ENCODE assay signal across 18 cellular contexts in genomic region chr20:47545499-47545898, GRCh38. TPM values are rescaled to one million over a fixed set of nuclear protein-coding genes. Genes with fewer than 3 reads are reported as not detected.
DNase-seq lines count a peak whose midpoint lies in the region; ATAC-seq, FAIRE-seq and TF ChIP-seq lines count a peak whose summit lies in the region.
"Had no signal": no experiment of that assay in that cellular context is flagged by ENCODE, and none has a peak within 500 bp of the region (broad histone marks: within the 10 kb centered on the region; RNA-seq: fewer than 3 reads in every experiment).

No MANE protein-coding gene starts in this region.

- H3K9me1 ChIP-seq in IMR-90 (ENCODE audit: insufficient read depth, low read length), result peaks cover 23% of the 10 kb centered on the region

- POLR2A ChIA-PET in IMR-90 (lab: Charles Lee; ENCODE audit: unreplicated experiment), result no interaction called here
- POLR2A ChIA-PET in GM12878 (lab: Charles Lee), result interaction anchor here (0.6 to 1.4 kb wide), 5 partner anchors 10 to 44 kb away, joined by 3 to 5 read pairs (median 3); partner anchors contain the start of gene NCOA3

- no peak overlapping the region for H3K56ac ChIP-seq in IMR-90 (ENCODE audit: extremely low read depth, insufficient read depth, low read length)

- H3K36me3 ChIP-seq in CD4-positive, CD25-positive, alpha-beta regulatory T cell (ENCODE audit: control insufficient read depth, insufficient read depth, low read length), result peaks cover 3% of the 10 kb centered on the region
- no peaks in the 10 kb centered on the region for H3K36me3 ChIP-seq in IMR-90 (ENCODE audit: control insufficient read depth, insufficient read depth, low read length)
- peaks cover 0 to 9% of the 10 kb centered on the region in 2 experiments for H3K36me3 ChIP-seq in GM12878 (ENCODE audit: control insufficient read depth in 2 of 2, insufficient read depth in 2 of 2, low read length in 1 of 2)
- H3K36me3 ChIP-seq in osteoblast (ENCODE audit: insufficient read depth, low read length), result no peaks in the 10 kb centered on the region
- H3K36me3 ChIP-seq in breast epithelium, result no peaks in the 10 kb centered on the region
- H3K36me3 ChIP-seq: right atrium auricular region, SJSA1 had no signal

- RAD21 ChIA-PET in GM12878 (lab: Charles Lee; ENCODE audit: unreplicated experiment), result interaction anchor here (0.6 to 1.3 kb wide), 3 partner anchors 38 to 52 kb away, joined by 3 read pairs; no protein-coding TSS in a partner anchor

- H2BK20ac ChIP-seq in IMR-90 (ENCODE audit: low read depth, low read length), result no peak overlapping the region; the same call in 1 of the 2 replicates

- H3K4me2 ChIP-seq in IMR-90 (ENCODE audit: low read depth, low read length) (peak overlapping the region; percentile 23), GM12878 (ENCODE audit: control insufficient read depth, insufficient read depth) (0 out of 2 replicates have a peak overlapping the region, but pooled peaks have one; percentile 7), osteoblast (ENCODE audit: insufficient read depth, low read length) (peak overlapping the region; percentile 59)

- H3K27me3 ChIP-seq in CD4-positive, CD25-positive, alpha-beta regulatory T cell (ENCODE audit: control insufficient read depth, insufficient read depth, low read length), result no peaks in the 10 kb centered on the region
- H3K27me3 ChIP-seq in IMR-90 (ENCODE audit: control insufficient read depth, insufficient read depth, low read length) (no peaks in the 10 kb centered on the region), GM12878 (replicated peaks in 1 of 2; ENCODE audit: control insufficient read depth in 2 of 2, insufficient read depth in 2 of 2, low read length in 1 of 2) (no peaks in the 10 kb centered on the region), osteoblast (ENCODE audit: insufficient read depth, low read length) (no peaks in the 10 kb centered on the region), right cardiac atrium (ENCODE audit: control insufficient read depth, insufficient read depth) (no peaks in the 10 kb centered on the region), breast epithelium (no peaks in the 10 kb centered on the region)
- H3K27me3 ChIP-seq: right atrium auricular region, SJSA1 had no signal

- peak overlapping the region; percentile 83; the same call in 1 of the 2 replicates for H2AK5ac ChIP-seq in IMR-90 (ENCODE audit: low read depth, low read length)

- DNase-seq in CD4-positive, CD25-positive, alpha-beta regulatory T cell, result no peak
- DNase-seq in IMR-90 (no peak), GM12878 (ENCODE audit: low read depth, low spot score) (no peak), osteoblast (ENCODE audit: insufficient read length, low spot score, missing footprints) (no peak), right cardiac atrium (no peak), breast epithelium (ENCODE audit: low spot score in 2 of 2) (no peak)
- DNase-seq: activated CD4-positive, alpha-beta memory T cell treated with anti-CD3 and anti-CD28 coated beads for 36 hours; cerebellar nuclear complex; DMS 273 treated with DMSO at 0.1 percent for 48 hours; Karpas-422; midbrain; NCI-H1092 treated with DMSO at 0.1 percent for 48 hours; NCI-H526 had no signal

- H3K23ac ChIP-seq in IMR-90 (ENCODE audit: low read depth, low read length), result peak overlapping the region; percentile 76; the same call in 1 of the 2 replicates

- TF ChIP-seq POLR2A in IMR-90 (IDR thresholded peaks at IDR 0.05; ENCODE audit: low read depth, low read length) (no peak), GM12878 (IDR thresholded peaks at IDR 0.05; ENCODE audit: low read depth, low read length) (no peak), breast epithelium (IDR thresholded peaks at IDR 0.05) (no peak)

- peak overlapping the region; percentile 74 for H3K14ac ChIP-seq in IMR-90 (replicated peaks; ENCODE audit: low read depth, low read length)

- H3K27ac ChIP-seq in CD4-positive, CD25-positive, alpha-beta regulatory T cell (ENCODE audit: insufficient read depth, low read length, poor library complexity, severe bottlenecking), result no peak overlapping the region
- H3K27ac ChIP-seq in IMR-90 (ENCODE audit: insufficient read depth, low read length) (peak overlapping the region; percentile 60; the same call in 1 of the 2 replicates), GM12878 (ENCODE audit: control insufficient read depth, insufficient read depth) (no peak overlapping the region), osteoblast (ENCODE audit: low read depth, low read length) (peak overlapping the region; percentile 84), right cardiac atrium (ENCODE audit: low read length) (no peak overlapping the region), breast epithelium (peak overlapping the region in 1 of 2 donors; percentile 67)
- H3K27ac ChIP-seq: right atrium auricular region, SJSA1 had no signal

- H4K20me1 ChIP-seq in IMR-90 (ENCODE audit: insufficient read depth, low read length), result peaks cover 11% of the 10 kb centered on the region
- H4K20me1 ChIP-seq in GM12878 (ENCODE audit: control insufficient read depth, insufficient read depth), result no peaks in the 10 kb centered on the region; the same call in 1 of the 2 replicates
- H4K20me1 ChIP-seq in osteoblast (ENCODE audit: insufficient read depth, low read length), result peaks cover 24% of the 10 kb centered on the region

- peaks cover 6% of the 10 kb centered on the region for H3K4me1 ChIP-seq in CD4-positive, CD25-positive, alpha-beta regulatory T cell (ENCODE audit: control insufficient read depth, insufficient read depth, low read length, poor library complexity, severe bottlenecking)
- peaks cover 27% of the 10 kb centered on the region for H3K4me1 ChIP-seq in IMR-90 (ENCODE audit: control insufficient read depth, insufficient read depth, low read length)
- peaks cover 25% of the 10 kb centered on the region for H3K4me1 ChIP-seq in GM12878 (ENCODE audit: control insufficient read depth, insufficient read depth, low read length)
- peaks cover 44% of the 10 kb centered on the region for H3K4me1 ChIP-seq in osteoblast (ENCODE audit: insufficient read depth, low read length)
- H3K4me1 ChIP-seq in right cardiac atrium (ENCODE audit: control insufficient read depth, insufficient read depth, low read length), result peaks cover 12% of the 10 kb centered on the region
- no peaks in the 10 kb centered on the region for H3K4me1 ChIP-seq in breast epithelium

- H3K36me3 Mint-ChIP-seq in CD4-positive, CD25-positive, alpha-beta regulatory T cell, result peaks cover 3% of the 10 kb centered on the region

- H2BK15ac ChIP-seq in IMR-90 (ENCODE audit: low read depth, low read length), result peak overlapping the region; percentile 76; the same call in 1 of the 3 replicates

- H2AK9ac ChIP-seq in IMR-90 (replicated peaks; ENCODE audit: low read depth, low read length, poor library complexity), result no peak overlapping the region

- H3K79me1 ChIP-seq in IMR-90 (ENCODE audit: low read depth in 1 of 2, low read length in 2 of 2), result peaks cover 36 to 67% of the 10 kb centered on the region in 2 experiments

- H2AFZ ChIP-seq in IMR-90 (replicated peaks; ENCODE audit: low read length, poor library complexity) (no peak overlapping the region), GM12878 (ENCODE audit: control insufficient read depth, low read depth, low read length) (no peak overlapping the region), osteoblast (ENCODE audit: low read length) (no peak overlapping the region)

- no peak overlapping the region for H4K5ac ChIP-seq in IMR-90 (ENCODE audit: low read depth, low read length)

- peak overlapping the region in 1 of 2 experiments; percentile 58; a peak in 2 of 4 replicates for H4K8ac ChIP-seq in IMR-90 (ENCODE audit: low read depth in 2 of 2, low read length in 2 of 2)

- dilution Hi-C loops in IMR-90 (cut with HindIII; ENCODE audit: low sequenced_read_pairs, unreplicated experiment), result no loop called here

- H3K27me3 Mint-ChIP-seq in CD4-positive, CD25-positive, alpha-beta regulatory T cell, result no peaks in the 10 kb centered on the region
- H3K27me3 Mint-ChIP-seq: activated CD4-positive, alpha-beta memory T cell treated with anti-CD3 and anti-CD28 coated beads for 36 hours had no signal

- no peaks in the 10 kb centered on the region for H3K9me3 ChIP-seq in CD4-positive, CD25-positive, alpha-beta regulatory T cell (ENCODE audit: control insufficient read depth in 2 of 2, low read length in 2 of 2)
- H3K9me3 ChIP-seq in IMR-90 (ENCODE audit: control insufficient read depth, insufficient read depth, low read length) (no peaks in the 10 kb centered on the region), GM12878 (replicated peaks; ENCODE audit: control insufficient read depth, insufficient read depth, low read length) (no peaks in the 10 kb centered on the region; the same call in 2 of the 3 replicates), osteoblast (ENCODE audit: low read depth, low read length) (no peaks in the 10 kb centered on the region), right cardiac atrium (ENCODE audit: control insufficient read depth, low read length) (no peaks in the 10 kb centered on the region), breast epithelium (no peaks in the 10 kb centered on the region)
- H3K9me3 ChIP-seq: right atrium auricular region, SJSA1 had no signal

- SMC1A ChIA-PET in GM12878 (lab: Charles Lee; ENCODE audit: uncharacterized antibody, unreplicated experiment), result interaction anchor here (0.6 to 3.0 kb wide), 7 partner anchors 15 to 113 kb away, joined by 3 to 13 read pairs (median 3); no protein-coding TSS in a partner anchor

- CTCF ChIA-PET in IMR-90 (lab: Yijun Ruan, JAX), result interaction anchor here (0.5 to 0.6 kb wide), 3 partner anchors 13 to 80 kb away, joined by 3 read pairs; no protein-coding TSS in a partner anchor
- CTCF ChIA-PET in GM12878 (lab: Yijun Ruan, JAX), result interaction anchor here (0.8 to 1.4 kb wide), 4 partner anchors 11 to 37 kb away, joined by 3 read pairs; no protein-coding TSS in a partner anchor

- TF ChIP-seq RAD21 in IMR-90 (IDR thresholded peaks at IDR 0.05; ENCODE audit: low read length) (no peak), GM12878 (IDR thresholded peaks at IDR 0.05; ENCODE audit: insufficient read depth, low read depth, low read length) (no peak)

- intact Hi-C loops in IMR-90 (cut with micrococcal nuclease) (no loop called here), GM12878 (cut with micrococcal nuclease; ENCODE audit: unreplicated experiment) (no loop called here), right cardiac atrium (cut with DNase I) (no loop called here), breast epithelium (cut with DNase I; ENCODE audit: low total_unique reads) (no loop called here)

- peak overlapping the region; percentile 15 for H3K18ac ChIP-seq in IMR-90 (ENCODE audit: low read depth, low read length)

- in situ Hi-C loops in IMR-90 (cut with MboI; ENCODE audit: low sequenced_read_pairs), result no loop called here
- in situ Hi-C loops in GM12878 (cut with MboI), result no loop called here

- no peak overlapping the region for H4K91ac ChIP-seq in IMR-90 (ENCODE audit: insufficient read depth, low read depth, low read length)

- no peak for FAIRE-seq in GM12878 (lab: Jason Lieb, UNC)
- FAIRE-seq: H54, TTC549 had no signal

- peak overlapping the region in 2 of 4 donors; percentile 8 to 39 for H3K4me3 Mint-ChIP-seq in CD4-positive, CD25-positive, alpha-beta regulatory T cell
- H3K4me3 Mint-ChIP-seq: activated CD4-positive, alpha-beta memory T cell treated with anti-CD3 and anti-CD28 coated beads for 36 hours had no signal

- no peaks in the 10 kb centered on the region for H3K9me3 Mint-ChIP-seq in CD4-positive, CD25-positive, alpha-beta regulatory T cell
- H3K9me3 Mint-ChIP-seq: activated CD4-positive, alpha-beta memory T cell treated with anti-CD3 and anti-CD28 coated beads for 36 hours had no signal

- TF ChIP-seq CTCF in IMR-90 (conservative IDR thresholded peaks at IDR 0.05; ENCODE audit: low read depth, low read length), result no peak
- TF ChIP-seq CTCF in GM12878 (IDR thresholded peaks at IDR 0.05 in 2 of 3, conservative IDR thresholded peaks at IDR 0.05 in 1 of 3; ENCODE audit: control insufficient read depth in 2 of 3, extremely low read depth in 1 of 3, insufficient read depth in 1 of 3, low read depth in 3 of 3, low read length in 3 of 3), result no peak
- no peak for TF ChIP-seq CTCF in osteoblast (IDR thresholded peaks at IDR 0.05; ENCODE audit: extremely low read depth, low read depth, low read length)
- TF ChIP-seq CTCF in breast epithelium (IDR thresholded peaks at IDR 0.05), result no peak

- ATAC-seq in CD4-positive, CD25-positive, alpha-beta regulatory T cell (ENCODE audit: low read depth in 2 of 2), result no peak
- ATAC-seq in IMR-90 (ENCODE audit: low read depth) (no peak), GM12878 (no peak), GM21737 (IDR thresholded peaks at IDR 0.05; ENCODE audit: unreplicated experiment) (no peak), right cardiac atrium (no peak)

- TF ChIP-seq EP300 in GM12878 (IDR thresholded peaks at IDR 0.05; ENCODE audit: borderline replicate concordance in 1 of 2, control insufficient read depth in 1 of 2, low read depth in 2 of 2, low read length in 2 of 2), result no peak

- H3K79me2 ChIP-seq in GM12878 (ENCODE audit: control insufficient read depth, insufficient read depth, low read length) (peaks cover 90% of the 10 kb centered on the region), osteoblast (ENCODE audit: insufficient read depth, low read length) (peaks cover 59% of the 10 kb centered on the region)

- no peak overlapping the region for H3K4me3 ChIP-seq in CD4-positive, CD25-positive, alpha-beta regulatory T cell (ENCODE audit: low read depth, low read length)
- H3K4me3 ChIP-seq in IMR-90 (ENCODE audit: insufficient read depth, low read depth, low read length) (no peak overlapping the region), GM12878 (no peak overlapping the region), osteoblast (ENCODE audit: insufficient read depth, low read length) (no peak overlapping the region), right cardiac atrium (ENCODE audit: low read length) (no peak overlapping the region), breast epithelium (no peak overlapping the region)
- H3K4me3 ChIP-seq: right atrium auricular region, SJSA1 had no signal

- peak overlapping the region; percentile 0 to 86 (median 74) for H3K27ac Mint-ChIP-seq in CD4-positive, CD25-positive, alpha-beta regulatory T cell

- BruUV-seq in IMR-90 (replicated peaks; lab: Mats Ljungman, UMichigan) (no TSS peak), GM12878 (replicated peaks; lab: Mats Ljungman, UMichigan) (no TSS peak)

- peak overlapping the region; percentile 4; the same call in 1 of the 2 replicates for H2BK120ac ChIP-seq in IMR-90 (ENCODE audit: low read depth, low read length)

- peak overlapping the region; percentile 57; the same call in 1 of the 2 replicates for H3K4ac ChIP-seq in IMR-90 (ENCODE audit: low read depth, low read length)

- WGBS in IMR-90 (ENCODE audit: extremely low coverage in 2 of 2, insufficient read length in 1 of 2), 2 experiments, result no CpG with 5 or more reads among the region's 4 CpGs
- 76% methylated on average over 4 of the region's 4 CpGs for WGBS in GM12878 (ENCODE audit: insufficient coverage, insufficient replicate concordance, low lambda C conversion rate, missing lambda C conversion rate)
- WGBS in right cardiac atrium, result 98% methylated on average over 4 of the region's 4 CpGs

- peaks cover 27 to 77% (median 65%) of the 10 kb centered on the region in 4 donors for H3K4me1 Mint-ChIP-seq in CD4-positive, CD25-positive, alpha-beta regulatory T cell

- H3K9ac ChIP-seq in IMR-90 (ENCODE audit: low read depth, low read length) (no peak overlapping the region), GM12878 (ENCODE audit: control insufficient read depth, insufficient read depth, low read length) (no peak overlapping the region)

- H2BK5ac ChIP-seq in IMR-90 (ENCODE audit: low read depth, low read length, poor library complexity, severe bottlenecking), result peak overlapping the region; percentile 91

RNA-seq across cellular contexts. Expression of gene NCOA3, which starts 43.8 kb away (rescaled TPM):
- total RNA-seq in CD4-positive, CD25-positive, alpha-beta regulatory T cell, result 86.6 TPM
- 10 to 100 TPM; 21.4 to 32.3 (median 24.0) TPM for polyA plus RNA-seq in CD4-positive, CD25-positive, alpha-beta regulatory T cell
- total RNA-seq in IMR-90 (2012; rRNA removed) (27.2 and 29.0 TPM in 2 replicates), GM12878 (2014; rRNA removed) (82.4 and 88.7 TPM in 2 replicates), GM12878 (2014; rRNA removed; fragmentation: Illumina TruSeq; extraction: Trizol) (95.3 and 95.8 TPM in 2 replicates), GM12878 (2021) (87.4 and 96.2 TPM in 2 replicates), osteoblast (41.5 and 44.5 TPM in 2 replicates), right cardiac atrium (10 to 100 TPM; 21.0 to 27.2 (median 22.6) TPM), breast epithelium (10 to 100 TPM; 40.6 to 57.1 (median 45.1) TPM)
- polyA plus RNA-seq in IMR-90 (2012; rRNA removed) (8.1 and 8.8 TPM in 2 replicates), GM12878 (2011; rRNA removed) (92.6 and 114 TPM in 2 replicates), GM12878 (2014; fragmentation: Illumina TruSeq; extraction: Trizol) (78.2 and 94.6 TPM in 2 replicates), GM12878 (2014; fragmentation: Nextera tagmentation; extraction: Ambion mirVana) (10 to 100 TPM; 16.9 to 18.0 TPM), GM12878 (2014; rRNA removed) (62.4 and 66.0 TPM in 2 replicates), GM12878 (2016; fragmentation: Nextera tagmentation; extraction: Ambion mirVana) (10 to 100 TPM; 68.1 to 69.1 TPM), right cardiac atrium (6.7 TPM)
- polyA plus RNA-seq in IMR-90 (2012; cell fraction: cytosol; rRNA removed), result 2.7 and 2.8 TPM in 2 replicates
- 5.1 and 16.2 TPM in 2 replicates for polyA plus RNA-seq in IMR-90 (2012; cell fraction: nucleus; rRNA removed; ENCODE audit: low replicate concordance)
- total RNA-seq in GM12878 (2013; cell fraction: nucleolus; rRNA removed), result 241 and 256 TPM in 2 replicates
- 30.3 TPM for polyA plus RNA-seq in GM12878 (2011; ENCODE audit: low read depth)
- 60.3 and 60.4 TPM in 2 replicates for polyA plus RNA-seq in GM12878 (2011; cell fraction: cytosol; rRNA removed)
- 89.9 and 95.2 TPM in 2 replicates for polyA plus RNA-seq in GM12878 (2011; cell fraction: nucleus; rRNA removed)
- polyA plus RNA-seq in GM12878 (2012), result 38.3 and 50.2 TPM in 2 replicates
- 126 and 138 TPM in 2 replicates for polyA minus RNA-seq in GM12878 (2011; rRNA and poly(A)+ RNA removed)
- 52.3 and 52.4 TPM in 2 replicates for polyA minus RNA-seq in GM12878 (2011; cell fraction: cytosol; rRNA and poly(A)+ RNA removed)
- polyA minus RNA-seq in GM12878 (2011; cell fraction: nucleus; rRNA and poly(A)+ RNA removed), result 48.2 and 66.5 TPM in 2 replicates

Comparison
In these comparisons a context has a peak if more than half of its experiments do, and no peak if none do; other contexts are left out.
1. H3K27ac ChIP-seq: peak in IMR-90 (single experiment) and osteoblast (single experiment); none in CD4-positive, CD25-positive, alpha-beta regulatory T cell (single experiment), GM12878 (single experiment) and right cardiac atrium (single experiment).
2. H3K4me2 ChIP-seq: peak in every context shown above with its lines; median percentile 59 in osteoblast; 23 in IMR-90; 7 in GM12878.